ENCODE assay signal across 13 cellular contexts in the genomic region with DNA sequence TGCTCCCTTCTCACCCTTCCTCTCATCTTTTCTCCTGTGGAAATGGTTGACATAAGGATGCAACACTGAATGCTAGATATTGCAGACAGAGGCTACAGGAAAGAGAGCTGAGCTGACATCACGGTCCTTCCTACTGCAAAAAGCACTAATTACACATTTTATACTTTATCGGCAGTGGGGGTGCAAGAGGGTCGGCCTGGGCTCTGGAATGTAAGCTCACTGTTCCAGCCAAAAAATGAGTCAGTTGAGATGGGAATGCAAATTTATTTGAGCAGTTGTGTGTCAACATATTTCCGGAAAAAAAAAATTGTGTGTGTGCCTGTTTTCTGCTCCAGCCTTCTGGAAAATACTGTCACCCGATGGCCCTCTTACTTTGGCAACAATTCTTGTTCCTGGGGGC. TPM values are rescaled to one million over a fixed set of nuclear protein-coding genes. Genes with fewer than 3 reads are reported as not detected.
DNase-seq lines count a peak whose midpoint lies in the region; ATAC-seq and TF ChIP-seq lines count a peak whose summit lies in the region.
"Had no signal": no experiment of that assay in that cellular context is flagged by ENCODE, and none has a peak within 500 bp of the region (broad histone marks: within the 10 kb centered on the region; RNA-seq: fewer than 3 reads in every experiment).

No MANE protein-coding gene starts in this region.

- peak; percentile 60 for DNase-seq in LHCN-M2 (ENCODE audit: low read depth)
- no peak for DNase-seq in caudate nucleus (lab: John Stamatoyannopoulos, UW)
- DNase-seq in right cardiac atrium = no peak
- no peak for DNase-seq in thyroid gland
- no peak for DNase-seq in retina
- no peak for DNase-seq in NCI-H128 (lab: John Stamatoyannopoulos, UW; ENCODE audit: unreplicated experiment)
- DNase-seq in head of caudate nucleus = no peak
- DNase-seq: H9; Kasumi-1; OCI-M1; stimulated activated naive CD8-positive, alpha-beta T cell treated with anti-CD3 and anti-CD28 coated beads, Interleukin-15, amount 100 ng/mL, for 72 hours had no signal

- intact Hi-C loops in right cardiac atrium (cut with DNase I) = no loop called here
- intact Hi-C loops in thyroid gland (cut with DNase I) = no loop called here
- intact Hi-C loops in head of caudate nucleus (cut with DNase I) = no loop called here

- TF ChIP-seq CTCF in thyroid gland (IDR thresholded peaks at IDR 0.05) = no peak

- H3K27ac ChIP-seq in caudate nucleus (ENCODE audit: low read depth, low read length) (peak overlapping the region; percentile 72), right cardiac atrium (ENCODE audit: low read length) (peak overlapping the region; percentile 59), thyroid gland (peak overlapping the region in 2 of 3 donors; percentile 50 to 71)
- H3K27ac ChIP-seq: VCaP had no signal

- no peak for TF ChIP-seq POLR2A in thyroid gland (IDR thresholded peaks at IDR 0.05)

- no peaks in the 10 kb centered on the region for H3K36me3 ChIP-seq in thyroid gland

- H3K4me3 ChIP-seq in right cardiac atrium (ENCODE audit: low read length) = no peak overlapping the region
- H3K4me3 ChIP-seq in thyroid gland (replicated peaks in 1 of 3) = no peak overlapping the region
- H3K4me3 ChIP-seq: lung had no signal

- no peaks in the 10 kb centered on the region for H3K9me3 ChIP-seq in right cardiac atrium (ENCODE audit: control insufficient read depth, low read length)
- H3K9me3 ChIP-seq in thyroid gland = no peaks in the 10 kb centered on the region

- 38% methylated on average over 5 of the region's 5 CpGs for WGBS in right cardiac atrium
- WGBS in thyroid gland, 2 donors = 62 to 67% methylated on average over 5 of the region's 5 CpGs

- H3K4me1 ChIP-seq in right cardiac atrium (ENCODE audit: control insufficient read depth, insufficient read depth, low read length) = no peaks in the 10 kb centered on the region
- H3K4me1 ChIP-seq in thyroid gland = peaks cover 0 to 8% of the 10 kb centered on the region in 2 donors

- H3K27me3 ChIP-seq in right cardiac atrium (ENCODE audit: control insufficient read depth, insufficient read depth) (no peaks in the 10 kb centered on the region), thyroid gland (no peaks in the 10 kb centered on the region)

- ATAC-seq in right cardiac atrium = peak; percentile 61 to 73
- ATAC-seq: stimulated activated naive CD8-positive, alpha-beta T cell treated with anti-CD3 and anti-CD28 coated beads, Interleukin-15, amount 100 ng/mL, for 72 hours had no signal

RNA-seq across cellular contexts. Expression of gene MRTFB, which starts 14.1 kb away (rescaled TPM):
- 6.5 and 9.8 TPM in 2 replicates for total RNA-seq in LHCN-M2 (2014; rRNA removed)
- polyA plus RNA-seq in LHCN-M2 (2012) = 3.1 TPM
- 10 to 100 TPM; 41.3 to 61.8 (median 49.1) TPM for total RNA-seq in right cardiac atrium
- polyA plus RNA-seq in right cardiac atrium = 12.9 TPM
- total RNA-seq in thyroid gland = 100 to 1,000 TPM in 1 of 4 donors, 10 to 100 TPM in 3; 51.2 to 131 (median 74.0) TPM
